8 cellular contexts compared by ENCODE assay signal in the genomic region with DNA sequence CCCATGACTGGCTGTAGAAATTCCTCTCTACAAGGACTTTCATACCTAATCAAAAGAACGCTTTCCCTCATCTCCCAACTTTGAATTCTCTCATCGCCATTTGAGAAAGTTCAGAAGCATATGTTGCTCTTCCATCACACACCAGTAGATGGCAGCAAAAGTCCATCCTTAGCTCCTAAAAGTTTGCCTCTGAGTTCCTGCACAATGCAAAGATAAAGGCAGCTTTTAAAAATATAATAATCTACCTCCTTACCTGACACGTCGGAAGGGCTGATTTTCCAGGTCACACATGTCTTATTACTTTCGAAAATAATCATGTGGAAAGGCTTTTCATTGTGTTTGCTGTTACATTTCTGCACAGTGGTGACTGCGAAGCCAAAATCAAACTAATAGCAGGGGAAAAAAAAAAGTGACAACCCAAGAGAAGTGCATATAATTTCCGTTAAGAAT.
A peak's percentile ranks its signal among the peaks of the same experiment; 100 is the strongest.
DNase-seq lines count a peak whose midpoint lies in the region; ATAC-seq, FAIRE-seq and TF ChIP-seq lines count a peak whose summit lies in the region.

No MANE protein-coding gene starts in this region.

- H3K4me1 ChIP-seq in pancreas: no peaks in the 10 kb centered on the region

- no peak overlapping the region for H3K27ac Mint-ChIP-seq in natural killer cell
- H3K27ac Mint-ChIP-seq in natural killer cell treated with Interleukin-12 subunit alpha and Interleukin-12 subunit beta and Interleukin-15 and Interleukin-18, amount 100 ng/mL, for 72 hours: no peak overlapping the region
- H3K27ac Mint-ChIP-seq in activated CD4-positive, alpha-beta memory T cell treated with anti-CD3 and anti-CD28 coated beads for 36 hours: no peak overlapping the region

- no peaks in the 10 kb centered on the region for H3K9me3 ChIP-seq in pancreas

- no peaks in the 10 kb centered on the region for H3K27me3 Mint-ChIP-seq in natural killer cell (ENCODE audit: low read depth in 2 of 2)
- H3K27me3 Mint-ChIP-seq in natural killer cell treated with Interleukin-12 subunit alpha and Interleukin-12 subunit beta and Interleukin-15 and Interleukin-18, amount 100 ng/mL, for 72 hours: no peaks in the 10 kb centered on the region
- H3K27me3 Mint-ChIP-seq in activated CD4-positive, alpha-beta memory T cell treated with anti-CD3 and anti-CD28 coated beads for 36 hours: peaks cover 2% of the 10 kb centered on the region

- no peak for DNase-seq in natural killer cell
- DNase-seq in natural killer cell treated with Interleukin-12 subunit alpha and Interleukin-12 subunit beta and Interleukin-15 and Interleukin-18, amount 100 ng/mL, for 72 hours (ENCODE audit: low spot score): no peak
- DNase-seq in NCI-H2107 (lab: John Stamatoyannopoulos, UW): peak; percentile 47
- DNase-seq in activated CD4-positive, alpha-beta memory T cell treated with anti-CD3 and anti-CD28 coated beads for 36 hours: peak; percentile 39
- DNase-seq in fibroblast of villous mesenchyme (ENCODE audit: low read depth): peak; percentile 53
- peak in 3 of 6 donors; percentile 11 to 64 (median 24) for DNase-seq in pancreas

- no peak overlapping the region for H3K27ac ChIP-seq in pancreas

- no peaks in the 10 kb centered on the region for H3K27me3 ChIP-seq in pancreas

- TF ChIP-seq CTCF in natural killer cell (IDR thresholded peaks at IDR 0.05) (peak; percentile 54), fibroblast of villous mesenchyme (IDR thresholded peaks at IDR 0.05; ENCODE audit: insufficient read depth, low read depth, low read length) (peak; percentile 86), pancreas (IDR thresholded peaks at IDR 0.05) (peak; percentile 67 to 82 (median 74))

- no peaks in the 10 kb centered on the region for H3K36me3 Mint-ChIP-seq in natural killer cell
- H3K36me3 Mint-ChIP-seq in natural killer cell treated with Interleukin-12 subunit alpha and Interleukin-12 subunit beta and Interleukin-15 and Interleukin-18, amount 100 ng/mL, for 72 hours: no peaks in the 10 kb centered on the region
- H3K36me3 Mint-ChIP-seq in activated CD4-positive, alpha-beta memory T cell treated with anti-CD3 and anti-CD28 coated beads for 36 hours: no peaks in the 10 kb centered on the region

- H3K9me3 Mint-ChIP-seq in natural killer cell: no peaks in the 10 kb centered on the region
- H3K9me3 Mint-ChIP-seq in natural killer cell treated with Interleukin-12 subunit alpha and Interleukin-12 subunit beta and Interleukin-15 and Interleukin-18, amount 100 ng/mL, for 72 hours: no peaks in the 10 kb centered on the region
- no peaks in the 10 kb centered on the region for H3K9me3 Mint-ChIP-seq in activated CD4-positive, alpha-beta memory T cell treated with anti-CD3 and anti-CD28 coated beads for 36 hours

- WGBS in pancreas, 2 donors: 11 to 14% methylated on average over 7 of the region's 7 CpGs

- H3K4me3 ChIP-seq in fibroblast of villous mesenchyme (ENCODE audit: low read depth, low read length) (no peak overlapping the region), pancreas (no peak overlapping the region)

- intact Hi-C loops in natural killer cell (cut with micrococcal nuclease): no loop called here
- intact Hi-C loops in activated CD4-positive, alpha-beta memory T cell treated with anti-CD3 and anti-CD28 coated beads for 36 hours (cut with micrococcal nuclease): loop anchor here (5.0 to 10.0 kb wide), 2 partner anchors 366 to 423 kb away; no protein-coding TSS in a partner anchor
- intact Hi-C loops in pancreas (cut with DNase I): no loop called here

- CTCF ChIA-PET in activated CD4-positive, alpha-beta memory T cell treated with anti-CD3 and anti-CD28 coated beads for 36 hours (lab: Charles Lee): interaction anchor here (0.6 to 1.1 kb wide), 3 partner anchors 9 to 425 kb away, joined by 3 to 4 read pairs (median 3); no protein-coding TSS in a partner anchor

- ATAC-seq in natural killer cell: no peak
- no peak for ATAC-seq in natural killer cell treated with Interleukin-12 subunit alpha and Interleukin-12 subunit beta and Interleukin-15 and Interleukin-18, amount 100 ng/mL, for 72 hours
- peak; percentile 77 for ATAC-seq in HG02642 (IDR thresholded peaks at IDR 0.05; ENCODE audit: poor library complexity, unreplicated experiment)
- peak in 3 of 4 donors; percentile 75 to 91 (median 85) for ATAC-seq in pancreas
- no peak for ATAC-seq in GM21381 (IDR thresholded peaks at IDR 0.05; ENCODE audit: unreplicated experiment)

- POLR2A ChIA-PET in activated CD4-positive, alpha-beta memory T cell treated with anti-CD3 and anti-CD28 coated beads for 36 hours (lab: Charles Lee): no interaction called here

- FAIRE-seq in pancreas (lab: Jason Lieb, UNC): peak; percentile 90

- no peaks in the 10 kb centered on the region for H3K4me1 Mint-ChIP-seq in natural killer cell
- no peaks in the 10 kb centered on the region for H3K4me1 Mint-ChIP-seq in natural killer cell treated with Interleukin-12 subunit alpha and Interleukin-12 subunit beta and Interleukin-15 and Interleukin-18, amount 100 ng/mL, for 72 hours (ENCODE audit: low read depth in 2 of 2)
- H3K4me1 Mint-ChIP-seq in activated CD4-positive, alpha-beta memory T cell treated with anti-CD3 and anti-CD28 coated beads for 36 hours (ENCODE audit: low read depth): no peaks in the 10 kb centered on the region

- H3K36me3 ChIP-seq in pancreas: no peaks in the 10 kb centered on the region

- no peak overlapping the region for H3K4me3 Mint-ChIP-seq in natural killer cell
- no peak overlapping the region for H3K4me3 Mint-ChIP-seq in natural killer cell treated with Interleukin-12 subunit alpha and Interleukin-12 subunit beta and Interleukin-15 and Interleukin-18, amount 100 ng/mL, for 72 hours
- H3K4me3 Mint-ChIP-seq in activated CD4-positive, alpha-beta memory T cell treated with anti-CD3 and anti-CD28 coated beads for 36 hours: no peak overlapping the region

Comparison
In these comparisons a context has a peak if more than half of its experiments do, and no peak if none do; other contexts are left out.
1. ATAC-seq: peak in HG02642 (single experiment) and pancreas (3 of 4); none in natural killer cell (0 of 3), natural killer cell treated with Interleukin-12 subunit alpha and Interleukin-12 subunit beta and Interleukin-15 and Interleukin-18, amount 100 ng/mL, for 72 hours (0 of 2) and GM21381 (single experiment).
2. DNase-seq: peak in NCI-H2107 (single experiment), activated CD4-positive, alpha-beta memory T cell treated with anti-CD3 and anti-CD28 coated beads for 36 hours (single experiment) and fibroblast of villous mesenchyme (single experiment); none in natural killer cell (single experiment) and natural killer cell treated with Interleukin-12 subunit alpha and Interleukin-12 subunit beta and Interleukin-15 and Interleukin-18, amount 100 ng/mL, for 72 hours (single experiment).
3. Peak in every context shown above with its lines, with median percentiles within 50 percentile points of each other: CTCF ChIP-seq.